ENCODE assay signal across 8 cellular contexts in genomic region chr1:77759090-77760028, GRCh38. TPM values are rescaled to one million over a fixed set of nuclear protein-coding genes. Genes with fewer than 3 reads are reported as not detected.
DNase-seq lines count a peak whose midpoint lies in the region; ATAC-seq and TF ChIP-seq lines count a peak whose summit lies in the region.

USP33 (minus strand) TSS chr1:77759852; CDS start chr1:77741697, 18,155 bp downstream.

- WGBS in lower leg skin, 2 donors, result 0% methylated on average over 48 to 76 of the region's 79 CpGs

- TF ChIP-seq CTCF in dorsolateral prefrontal cortex (IDR thresholded peaks at IDR 0.05 in 54 of 56, conservative IDR thresholded peaks at IDR 0.05 in 2 of 56; ENCODE audit: low read depth in 1 of 56, partially characterized antibody in 56 of 56) (peak in 26 of 56 donors; percentile 4 to 46 (median 24)), lower leg skin (IDR thresholded peaks at IDR 0.05) (no peak)

- intact Hi-C loops in dorsolateral prefrontal cortex (cut with DNase I), result loop anchor here in 1 of 2 donors (2.0 kb wide), 2 partner anchors 19 to 77 kb away; partner anchors contain the start of genes MIGA1 and ZZZ3
- intact Hi-C loops in lower leg skin (cut with DNase I; ENCODE audit: low total_unique reads), result no loop called here

- H3K4me3 ChIP-seq in dorsolateral prefrontal cortex (peak within 1 kb of the TSS; percentile 65 to 100 (median 94)), lower leg skin (ENCODE audit: low read depth, poor library complexity, severe bottlenecking) (peak within 1 kb of the TSS; percentile 99)

- ATAC-seq in HG03457 (IDR thresholded peaks at IDR 0.05; ENCODE audit: unreplicated experiment), result peak; percentile 97

- H3K27ac ChIP-seq in dorsolateral prefrontal cortex, result peak within 1 kb of the TSS in 58 of 59 donors; percentile 19 to 96 (median 86)

- no peaks in the 10 kb centered on the region for H3K27me3 ChIP-seq in dorsolateral prefrontal cortex

- no peak for TF ChIP-seq POLR2A in lower leg skin (IDR thresholded peaks at IDR 0.05)

- DNase-seq in C1 segment of cervical spinal cord (lab: John Stamatoyannopoulos, UW) (peak; percentile 8 to 89 (median 71)), GM19240 (ENCODE audit: insufficient read length, low spot score) (peak; percentile 44), NCI-H774 (lab: John Stamatoyannopoulos, UW) (peak; percentile 87), dorsolateral prefrontal cortex (peak; percentile 69 to 94 (median 85)), lower leg skin (ENCODE audit: low spot score in 2 of 2) (peak; percentile 80 to 96)
- peak; percentile 91 to 92 for DNase-seq in activated CD4-positive, alpha-beta T cell treated with anti-CD3 and anti-CD28 coated beads, Interleukin-2, amount 50 U/mL, for 48 hours
- DNase-seq in stimulated activated CD4-positive, alpha-beta T cell treated with anti-CD3 and anti-CD28 coated beads, TNF-alpha, amount 100 ng/mL, for 1 hour (ENCODE audit: low read depth in 3 of 3, low spot score in 1 of 3), result peak; percentile 70 to 91 (median 81)

RNA-seq across cellular contexts. Expression of gene USP33, which starts in this region (rescaled TPM):
- total RNA-seq in dorsolateral prefrontal cortex (100 to 1,000 TPM in 114 of 120 experiments, 10 to 100 TPM in 6; 66.3 to 161 (median 125) TPM), lower leg skin (10 to 100 TPM; 38.4 to 54.6 (median 40.7) TPM)

Comparison
In these comparisons a context has a peak if more than half of its experiments do, and no peak if none do; other contexts are left out.
1. Peak in every context shown above with its lines: DNase-seq, ATAC-seq, H3K4me3 ChIP-seq and H3K27ac ChIP-seq.